ENCODE assay signal across 22 cellular contexts in genomic region chr2:124248366-124248765, GRCh38.
A peak's percentile ranks its signal among the peaks of the same experiment; 100 is the strongest.
DNase-seq lines count a peak whose midpoint lies in the region; FAIRE-seq and TF ChIP-seq lines count a peak whose summit lies in the region.
"Had no signal": no experiment of that assay in that cellular context is flagged by ENCODE, and none has a peak within 500 bp of the region (broad histone marks: within the 10 kb centered on the region; RNA-seq: fewer than 3 reads in every experiment).

No MANE protein-coding gene starts in this region.

- H3K27me3 Mint-ChIP-seq in mesothelial cell of epicardium (ENCODE audit: low read depth), result no peaks in the 10 kb centered on the region
- H3K27me3 Mint-ChIP-seq: CD4-positive, alpha-beta memory T cell had no signal

- H3K4me1 Mint-ChIP-seq in mesothelial cell of epicardium, result peaks cover 4% of the 10 kb centered on the region
- H3K4me1 Mint-ChIP-seq: CD4-positive, alpha-beta memory T cell had no signal

- no peak overlapping the region for H3K4me2 ChIP-seq in Karpas-422 (ENCODE audit: low read depth, low read length, poor library complexity, severe bottlenecking)
- no peak overlapping the region for H3K4me2 ChIP-seq in smooth muscle cell

- intact Hi-C loops in esophagus squamous epithelium (cut with DNase I), result no loop called here

- H3K36me3 ChIP-seq in Karpas-422 (ENCODE audit: insufficient read depth, low read length), result no peaks in the 10 kb centered on the region
- no peaks in the 10 kb centered on the region for H3K36me3 ChIP-seq in WERI-Rb-1
- H3K36me3 ChIP-seq in smooth muscle cell (ENCODE audit: low read depth), result no peaks in the 10 kb centered on the region
- H3K36me3 ChIP-seq in esophagus squamous epithelium, result no peaks in the 10 kb centered on the region

- no peak for FAIRE-seq in RCC 7860 (lab: Jason Lieb, UNC)
- FAIRE-seq: GM12878, GM19239, H1 had no signal

- H3K27ac Mint-ChIP-seq in mesothelial cell of epicardium, result peak overlapping the region; percentile 15
- H3K27ac Mint-ChIP-seq: CD4-positive, alpha-beta memory T cell had no signal

- H3F3A ChIP-seq in smooth muscle cell (ENCODE audit: low read depth), result no peaks in the 10 kb centered on the region

- H3K27me3 ChIP-seq in Karpas-422 (ENCODE audit: low read length) (no peaks in the 10 kb centered on the region), WERI-Rb-1 (ENCODE audit: insufficient read depth, low read depth, severe bottlenecking) (no peaks in the 10 kb centered on the region), smooth muscle cell (ENCODE audit: low read depth) (no peaks in the 10 kb centered on the region), esophagus squamous epithelium (no peaks in the 10 kb centered on the region)

- TF ChIP-seq CTCF in WERI-Rb-1 (IDR thresholded peaks at IDR 0.05; ENCODE audit: low read depth, low read length) (no peak), mesothelial cell of epicardium (IDR thresholded peaks at IDR 0.05; ENCODE audit: unreplicated experiment) (no peak), smooth muscle cell (IDR thresholded peaks at IDR 0.05; ENCODE audit: borderline replicate concordance, insufficient read depth, poor library complexity, severe bottlenecking) (no peak), esophagus squamous epithelium (IDR thresholded peaks at IDR 0.05) (no peak)

- H3K4me1 ChIP-seq in Karpas-422 (ENCODE audit: low read length) (peaks cover 21% of the 10 kb centered on the region), smooth muscle cell (ENCODE audit: low read depth) (no peaks in the 10 kb centered on the region), esophagus squamous epithelium (no peaks in the 10 kb centered on the region)

- H3K27ac ChIP-seq in Karpas-422 (ENCODE audit: low read length) (no peak overlapping the region), WERI-Rb-1 (no peak overlapping the region), smooth muscle cell (ENCODE audit: low read depth) (no peak overlapping the region), esophagus squamous epithelium (no peak overlapping the region)
- H3K27ac ChIP-seq: GM23248 had no signal

- no peak overlapping the region for H3K4me3 Mint-ChIP-seq in mesothelial cell of epicardium
- H3K4me3 Mint-ChIP-seq: CD4-positive, alpha-beta memory T cell had no signal

- H3K9ac ChIP-seq in Karpas-422 (ENCODE audit: low read length) (no peak overlapping the region), smooth muscle cell (ENCODE audit: low read depth) (no peak overlapping the region)
- H3K9ac ChIP-seq: GM23248 had no signal

- H3K9me3 ChIP-seq in Karpas-422 (ENCODE audit: low read length) (no peaks in the 10 kb centered on the region), WERI-Rb-1 (ENCODE audit: severe bottlenecking) (no peaks in the 10 kb centered on the region), smooth muscle cell (replicated peaks; ENCODE audit: low read depth) (no peaks in the 10 kb centered on the region), esophagus squamous epithelium (no peaks in the 10 kb centered on the region)

- H3K4me3 ChIP-seq in Karpas-422 (ENCODE audit: low read length) (no peak overlapping the region), WERI-Rb-1 (ENCODE audit: low read depth, low read length) (no peak overlapping the region), smooth muscle cell (no peak overlapping the region), esophagus squamous epithelium (no peak overlapping the region)
- H3K4me3 ChIP-seq: GM12878, GM23248 had no signal

- no peak for TF ChIP-seq POLR2A in esophagus squamous epithelium (IDR thresholded peaks at IDR 0.05)

- DNase-seq in Karpas-422 (no peak), NCI-H82 (lab: John Stamatoyannopoulos, UW) (peak; percentile 96), WERI-Rb-1 (peak; percentile 59), mesothelial cell of epicardium (ENCODE audit: low spot score in 2 of 2, unreplicated experiment in 2 of 2) (no peak), RCC 7860 (ENCODE audit: low spot score) (no peak), iPS-NIHi7 (ENCODE audit: extremely low spot score) (no peak), smooth muscle cell (lab: John Stamatoyannopoulos, UW; ENCODE audit: unreplicated experiment) (no peak), esophagus squamous epithelium (lab: John Stamatoyannopoulos, UW) (no peak)
- DNase-seq: C1 segment of cervical spinal cord; Calu3; CD4-positive, alpha-beta memory T cell; COR-L47; DMS 273 treated with DMSO at 0.1 percent for 48 hours; DMS79; EL; GDM1; GM23248; H7; HCEC 1CT had no signal

- H3K9me3 Mint-ChIP-seq in mesothelial cell of epicardium, result no peaks in the 10 kb centered on the region

- H3K79me2 ChIP-seq in Karpas-422 (ENCODE audit: low read length), result no peaks in the 10 kb centered on the region
- H3K79me2 ChIP-seq in smooth muscle cell (ENCODE audit: low read depth), result no peaks in the 10 kb centered on the region

- H2AFZ ChIP-seq in Karpas-422 (ENCODE audit: low read length) (0 out of 2 replicates have a peak overlapping the region, but pooled peaks have one; percentile 11), smooth muscle cell (ENCODE audit: low read depth) (no peak overlapping the region)
- H2AFZ ChIP-seq: GM23248 had no signal

- H4K20me1 ChIP-seq in Karpas-422 (ENCODE audit: insufficient read depth, low read depth, low read length), result no peaks in the 10 kb centered on the region
- H4K20me1 ChIP-seq in smooth muscle cell (ENCODE audit: low read depth), result no peaks in the 10 kb centered on the region

- H3K36me3 Mint-ChIP-seq in mesothelial cell of epicardium, result no peaks in the 10 kb centered on the region
- H3K36me3 Mint-ChIP-seq: CD4-positive, alpha-beta memory T cell had no signal

- H3K9me2 ChIP-seq in Karpas-422 (replicated peaks; ENCODE audit: insufficient read depth, low read length), result no peaks in the 10 kb centered on the region

Comparison
In these comparisons a context has a peak if more than half of its experiments do, and no peak if none do; other contexts are left out.
1. DNase-seq: peak in NCI-H82 (single experiment) and WERI-Rb-1 (single experiment); none in Karpas-422 (single experiment), mesothelial cell of epicardium (0 of 2), RCC 7860 (single experiment), iPS-NIHi7 (single experiment), smooth muscle cell (single experiment) and esophagus squamous epithelium (single experiment).